Comparison of ENCODE assay signal across 19 cellular contexts in the genomic region with DNA sequence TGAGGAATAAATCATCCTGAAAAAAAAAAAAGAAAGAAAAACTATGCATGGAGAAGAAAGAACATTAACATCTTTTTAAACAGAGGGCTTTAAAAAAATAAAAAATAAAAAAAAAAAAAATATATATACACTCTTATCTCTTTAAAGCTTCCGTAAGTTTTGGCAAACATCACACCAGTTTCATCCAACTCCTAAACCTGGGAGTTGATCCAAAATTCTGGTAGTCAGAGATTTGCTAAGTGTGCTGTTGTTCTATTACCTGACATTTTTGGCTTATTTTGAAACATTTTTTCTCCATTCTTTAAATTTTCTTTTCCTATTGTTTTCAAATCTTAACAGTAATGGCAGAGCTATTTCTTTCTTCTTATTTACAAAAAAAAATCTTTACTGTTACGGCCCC.
DNase-seq lines count a peak whose midpoint lies in the region; ATAC-seq, FAIRE-seq and TF ChIP-seq lines count a peak whose summit lies in the region.
"Had no signal": no experiment of that assay in that cellular context is flagged by ENCODE, and none has a peak within 500 bp of the region (broad histone marks: within the 10 kb centered on the region; RNA-seq: fewer than 3 reads in every experiment).

No MANE protein-coding gene starts in this region.

- no peaks in the 10 kb centered on the region for H3K27me3 Mint-ChIP-seq in GM23338 (ENCODE audit: insufficient read depth, low read depth, poor library complexity)
- H3K27me3 Mint-ChIP-seq: B cell, IgD-negative memory B cell had no signal

- no peaks in the 10 kb centered on the region for H3K36me3 Mint-ChIP-seq in GM23338 (ENCODE audit: low read depth)
- H3K36me3 Mint-ChIP-seq: CD8-positive, alpha-beta T cell; IgD-negative memory B cell had no signal

- CTCF ChIA-PET in HepG2 (lab: Yijun Ruan, JAX; ENCODE audit: low intra/inter-chr PET ratio, low total read pairs), result no interaction called here

- no peak overlapping the region for H3K27ac Mint-ChIP-seq in GM23338
- H3K27ac Mint-ChIP-seq: B cell; CD8-positive, alpha-beta T cell; IgD-negative memory B cell had no signal

- H3K9me3 ChIP-seq in right lobe of liver, result no peaks in the 10 kb centered on the region
- peaks cover 55% of the 10 kb centered on the region for H3K9me3 ChIP-seq in HepG2 (ENCODE audit: low read length)
- H3K9me3 ChIP-seq in small intestine (ENCODE audit: control insufficient read depth, low read depth), result no peaks in the 10 kb centered on the region
- H3K9me3 ChIP-seq: BLaER1 treated with 17β-estradiol and CSF1 and Interleukin-3, amounts not matched to agents 10 nM and 100 nM; HAP-1 had no signal

- no peak overlapping the region for H2AFZ ChIP-seq in HepG2 (ENCODE audit: low read length)
- H2AFZ ChIP-seq in GM23338, result no peak overlapping the region

- H3K4me3 Mint-ChIP-seq in GM23338, result no peak overlapping the region
- H3K4me3 Mint-ChIP-seq: B cell; CD8-positive, alpha-beta T cell; IgD-negative memory B cell had no signal

- TF ChIP-seq EP300 in HepG2 (IDR thresholded peaks at IDR 0.05; ENCODE audit: low read depth in 2 of 2, low read length in 2 of 2) (no peak), HepG2 (CRISPR knock-in tag; IDR thresholded peaks at IDR 0.05; ENCODE audit: borderline replicate concordance) (no peak)

- TF ChIP-seq CTCF in right lobe of liver (IDR thresholded peaks at IDR 0.05), result no peak
- TF ChIP-seq CTCF in HepG2 (CRISPR knock-in tag; IDR thresholded peaks at IDR 0.05), result no peak
- TF ChIP-seq CTCF in fibroblast of pulmonary artery (IDR thresholded peaks at IDR 0.05; ENCODE audit: low read length, missing control alignments), result no peak
- TF ChIP-seq CTCF in GM23338 (conservative IDR thresholded peaks at IDR 0.05; ENCODE audit: low read depth in 2 of 2), result no peak

- H3K4me3 ChIP-seq in right lobe of liver (no peak overlapping the region), HepG2 (replicated peaks in 1 of 3; ENCODE audit: insufficient read depth in 1 of 3, low read depth in 2 of 3, low read length in 3 of 3) (no peak overlapping the region), fibroblast of pulmonary artery (replicated peaks; ENCODE audit: low read depth, low read length) (no peak overlapping the region), GM23338 (no peak overlapping the region), small intestine (ENCODE audit: low read depth in 1 of 2, low read length in 2 of 2) (no peak overlapping the region)
- H3K4me3 ChIP-seq: BLaER1 treated with 17β-estradiol and CSF1 and Interleukin-3, amounts not matched to agents 10 nM and 100 nM; HAP-1 had no signal

- H4K20me1 ChIP-seq in HepG2 (ENCODE audit: insufficient read depth, low read length), result no peaks in the 10 kb centered on the region
- no peaks in the 10 kb centered on the region for H4K20me1 ChIP-seq in GM23338 (replicated peaks; ENCODE audit: insufficient read depth)
- H4K20me1 ChIP-seq: BLaER1 treated with 17β-estradiol and CSF1 and Interleukin-3, amounts not matched to agents 10 nM and 100 nM had no signal

- in situ Hi-C loops in HepG2 (cut with HindIII; ENCODE audit: extremely low pct_ligation_motif_present, low pct_unique_long_range_greater_than_20kb), result no loop called here

- no peak for FAIRE-seq in HepG2 (lab: Jason Lieb, UNC)
- FAIRE-seq in small intestine (lab: Jason Lieb, UNC), result no peak
- no peak for FAIRE-seq in GM19239 (lab: Jason Lieb, UNC)
- FAIRE-seq: HTR-8/SVneo had no signal

- no peaks in the 10 kb centered on the region for H3F3A ChIP-seq in GM23338 (replicated peaks; ENCODE audit: low read depth)

- H3K4me2 ChIP-seq in HepG2 (ENCODE audit: low read depth, low read length) (no peak overlapping the region), GM23338 (no peak overlapping the region)
- H3K4me2 ChIP-seq: BLaER1 treated with 17β-estradiol and CSF1 and Interleukin-3, amounts not matched to agents 10 nM and 100 nM had no signal

- H3K9me3 Mint-ChIP-seq in GM23338, result no peaks in the 10 kb centered on the region

- no peaks in the 10 kb centered on the region for H3K36me3 ChIP-seq in right lobe of liver
- no peaks in the 10 kb centered on the region for H3K36me3 ChIP-seq in HepG2 (replicated peaks in 1 of 2; ENCODE audit: control insufficient read depth in 1 of 2, insufficient read depth in 2 of 2, low read length in 2 of 2)
- H3K36me3 ChIP-seq in GM23338 (ENCODE audit: insufficient read depth), result no peaks in the 10 kb centered on the region
- no peaks in the 10 kb centered on the region for H3K36me3 ChIP-seq in small intestine (ENCODE audit: control insufficient read depth in 2 of 2, insufficient read depth in 2 of 2, low read length in 2 of 2)
- H3K36me3 ChIP-seq: BLaER1 treated with 17β-estradiol and CSF1 and Interleukin-3, amounts not matched to agents 10 nM and 100 nM; HAP-1 had no signal

- intact Hi-C loops in right lobe of liver (cut with DNase I), result no loop called here
- intact Hi-C loops in HepG2 (cut with micrococcal nuclease; ENCODE audit: unreplicated experiment), result no loop called here

- H3K4me1 Mint-ChIP-seq in GM23338, result peaks cover 2% of the 10 kb centered on the region; the same call in 2 of the 3 replicates
- H3K4me1 Mint-ChIP-seq: B cell, IgD-negative memory B cell had no signal

- POLR2A ChIA-PET in HepG2 (lab: Yijun Ruan, JAX), result no interaction called here

- H3K9ac ChIP-seq in HepG2 (ENCODE audit: insufficient read depth, low read depth, low read length), result no peak overlapping the region
- H3K9ac ChIP-seq: BLaER1 treated with 17β-estradiol and CSF1 and Interleukin-3, amounts not matched to agents 10 nM and 100 nM had no signal

- 23% methylated on average over 2 of the region's 2 CpGs for WGBS in right lobe of liver (ENCODE audit: insufficient coverage, low coverage, low lambda C conversion rate, missing lambda C conversion rate)
- 82% methylated on average over 2 of the region's 2 CpGs for WGBS in HepG2 (ENCODE audit: low lambda C conversion rate)
- WGBS in small intestine, 3 donors, result 57 to 67% (median 64%) methylated on average over 2 of the region's 2 CpGs

- no peak for TF ChIP-seq RAD21 in HepG2 (CRISPR knock-in tag; IDR thresholded peaks at IDR 0.05)

- DNase-seq in right lobe of liver (no peak), HepG2 (ENCODE audit: low spot score) (no peak), dermis microvascular lymphatic vessel endothelial cell (ENCODE audit: low read depth in 2 of 2) (peak; percentile 16 to 61), fibroblast of pulmonary artery (ENCODE audit: low read depth) (peak; percentile 74), GM23338 (ENCODE audit: low spot score) (no peak), small intestine (no peak), GM19239 (ENCODE audit: insufficient read length, low spot score) (no peak)
- DNase-seq: 8988T; Calu3; CD8-positive, alpha-beta T cell; DMS79 treated with DMSO at 0.1 percent for 48 hours; GF-D8 had no signal

- TF ChIP-seq POLR2A in right lobe of liver (IDR thresholded peaks at IDR 0.05), result no peak
- TF ChIP-seq POLR2A in HepG2 (IDR thresholded peaks at IDR 0.05; ENCODE audit: insufficient read depth in 1 of 2, low read depth in 2 of 2, low read length in 2 of 2), result no peak

- H3K27ac ChIP-seq in right lobe of liver, result no peak overlapping the region
- no peak overlapping the region for H3K27ac ChIP-seq in HepG2 (ENCODE audit: extremely low read length, insufficient read depth, low read length)
- H3K27ac ChIP-seq in GM23338 (ENCODE audit: low read depth), result no peak overlapping the region
- H3K27ac ChIP-seq in small intestine (ENCODE audit: low read depth in 1 of 2, low read length in 1 of 2), result no peak overlapping the region
- H3K27ac ChIP-seq: BLaER1 treated with 17β-estradiol and CSF1 and Interleukin-3, amounts not matched to agents 10 nM and 100 nM; HL-60 had no signal

- H3K79me2 ChIP-seq in HepG2 (ENCODE audit: insufficient read depth, low read length) (no peaks in the 10 kb centered on the region), GM23338 (replicated peaks; ENCODE audit: insufficient read depth) (no peaks in the 10 kb centered on the region)

- ATAC-seq in right lobe of liver (peak; percentile 42 to 81 (median 76)), HepG2 (no peak), GM23338 (no peak), HG03045 (IDR thresholded peaks at IDR 0.05; ENCODE audit: unreplicated experiment) (no peak)
- ATAC-seq: CD8-positive, alpha-beta T cell had no signal

- H3K27me3 ChIP-seq in right lobe of liver, result no peaks in the 10 kb centered on the region
- no peaks in the 10 kb centered on the region for H3K27me3 ChIP-seq in HepG2 (ENCODE audit: control insufficient read depth in 1 of 2, insufficient read depth in 2 of 2, low read length in 2 of 2)
- H3K27me3 ChIP-seq in GM23338 (ENCODE audit: insufficient read depth), result no peaks in the 10 kb centered on the region
- H3K27me3 ChIP-seq in small intestine (ENCODE audit: control insufficient read depth in 2 of 2, insufficient read depth in 2 of 2, low read length in 2 of 2), result no peaks in the 10 kb centered on the region
- H3K27me3 ChIP-seq: BLaER1 treated with 17β-estradiol and CSF1 and Interleukin-3, amounts not matched to agents 10 nM and 100 nM had no signal

- H3K9me2 ChIP-seq in GM23338 (ENCODE audit: insufficient read depth), result no peaks in the 10 kb centered on the region

- H3K4me1 ChIP-seq in right lobe of liver (no peaks in the 10 kb centered on the region), HepG2 (ENCODE audit: insufficient read depth, low read length) (no peaks in the 10 kb centered on the region), GM23338 (ENCODE audit: insufficient read depth) (no peaks in the 10 kb centered on the region), small intestine (ENCODE audit: control insufficient read depth in 2 of 2, insufficient read depth in 1 of 2, low read depth in 1 of 2, low read length in 1 of 2) (no peaks in the 10 kb centered on the region)
- H3K4me1 ChIP-seq: BLaER1 treated with 17β-estradiol and CSF1 and Interleukin-3, amounts not matched to agents 10 nM and 100 nM; HAP-1 had no signal

- no TSS peak for BruUV-seq in HepG2 (replicated peaks; lab: Mats Ljungman, UMichigan)

TF ChIP-seq in GM23338, 12 proteins besides CTCF, POLR2A, EP300 and RAD21 (continues in another document):
- TF ChIP-seq STAT1 (IDR thresholded peaks at IDR 0.05; ENCODE audit: unreplicated experiment), result no peak

Comparison
In these comparisons a context has a peak if more than half of its experiments do, and no peak if none do; other contexts are left out.
1. ATAC-seq: peak in right lobe of liver (4 of 4); none in HepG2 (single experiment), GM23338 (single experiment) and HG03045 (single experiment).
2. DNase-seq: peak in dermis microvascular lymphatic vessel endothelial cell (2 of 2) and fibroblast of pulmonary artery (single experiment); none in right lobe of liver (0 of 3), HepG2 (single experiment), GM23338 (single experiment), small intestine (single experiment) and GM19239 (single experiment).